In the genomic region with DNA sequence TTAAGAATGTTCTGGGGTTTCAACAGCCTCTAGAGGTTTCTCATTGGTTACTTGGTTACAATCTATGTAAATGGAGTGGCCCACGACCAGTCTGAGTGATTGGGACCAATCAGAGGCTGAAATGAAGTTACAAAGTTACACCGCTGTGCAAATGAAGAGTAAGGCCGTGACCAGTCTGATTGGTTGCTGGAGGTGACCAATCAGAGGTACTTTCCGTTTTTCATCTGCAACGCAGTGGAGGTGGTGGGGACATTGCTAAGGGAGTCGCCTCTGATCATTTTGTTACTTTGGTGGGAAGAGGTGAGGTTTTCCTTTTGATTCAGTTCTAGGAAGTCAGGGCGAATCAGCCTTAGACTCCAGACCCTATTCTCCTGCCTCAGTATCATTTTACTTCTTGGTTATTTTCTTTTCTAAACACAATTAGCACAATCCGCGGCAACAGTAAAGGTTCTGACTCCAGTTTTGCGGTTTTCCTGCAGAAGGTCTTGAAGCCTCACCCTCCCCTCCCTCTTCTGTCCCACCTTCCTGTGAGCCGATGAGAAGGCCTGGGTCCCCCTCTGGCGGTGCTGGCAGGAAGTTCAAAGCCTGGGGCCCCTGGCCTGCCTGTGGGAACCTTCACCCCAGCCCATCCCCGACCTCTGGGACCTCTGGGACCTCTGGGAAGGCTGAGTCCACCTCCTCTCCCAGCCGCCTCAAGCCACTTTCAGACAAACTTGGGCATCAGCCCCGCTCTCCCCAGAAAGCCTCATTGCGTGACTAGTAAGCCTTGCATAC, we compare ENCODE assay signal across 11 cellular contexts. TPM values are rescaled to one million over a fixed set of nuclear protein-coding genes. Genes with fewer than 3 reads are reported as not detected.
A peak's percentile ranks its signal among the peaks of the same experiment; 100 is the strongest.
DNase-seq lines count a peak whose midpoint lies in the region; ATAC-seq and FAIRE-seq lines count a peak whose summit lies in the region.
"Had no signal": no experiment of that assay in that cellular context is flagged by ENCODE, and none has a peak within 500 bp of the region (broad histone marks: within the 10 kb centered on the region; RNA-seq: fewer than 3 reads in every experiment).

No MANE protein-coding gene starts in this region.

- H3K4me3 ChIP-seq in BLaER1 (peak overlapping the region; percentile 16; the same call in 1 of the 2 replicates), small intestine (ENCODE audit: low read depth in 1 of 2, low read length in 2 of 2) (no peak overlapping the region)

- H3K9me3 Mint-ChIP-seq in T-helper 1 cell treated with Interleukin-12 subunit alpha and Interleukin-12 subunit beta and Interleukin-4 antibody, amounts not matched to agents 30 μg/mL and 1 μg/mL, for 36 hours, result no peaks in the 10 kb centered on the region
- no peaks in the 10 kb centered on the region for H3K9me3 Mint-ChIP-seq in activated T-cell treated with anti-CD3 and anti-CD28 coated beads, Interleukin-2, amount 50 U/mL, for 72 hours

- H3K27ac ChIP-seq in BLaER1, result no peak overlapping the region
- H3K27ac ChIP-seq in small intestine (ENCODE audit: low read depth in 1 of 2, low read length in 1 of 2), result no peak overlapping the region

- no peaks in the 10 kb centered on the region for H3K36me3 Mint-ChIP-seq in T-helper 1 cell treated with Interleukin-12 subunit alpha and Interleukin-12 subunit beta and Interleukin-4 antibody, amounts not matched to agents 30 μg/mL and 1 μg/mL, for 36 hours (ENCODE audit: low read depth)
- H3K36me3 Mint-ChIP-seq in activated T-cell treated with anti-CD3 and anti-CD28 coated beads, Interleukin-2, amount 50 U/mL, for 72 hours (ENCODE audit: insufficient read depth in 2 of 2), result no peaks in the 10 kb centered on the region

- peak overlapping the region; percentile 18 for H3K4me3 Mint-ChIP-seq in T-helper 1 cell treated with Interleukin-12 subunit alpha and Interleukin-12 subunit beta and Interleukin-4 antibody, amounts not matched to agents 30 μg/mL and 1 μg/mL, for 36 hours
- peak overlapping the region; percentile 29 to 71 for H3K4me3 Mint-ChIP-seq in activated T-cell treated with anti-CD3 and anti-CD28 coated beads, Interleukin-2, amount 50 U/mL, for 72 hours
- H3K4me3 Mint-ChIP-seq: memory B cell had no signal

- H3K9ac ChIP-seq in BLaER1, result no peak overlapping the region

- H3K4me1 Mint-ChIP-seq in T-helper 1 cell treated with Interleukin-12 subunit alpha and Interleukin-12 subunit beta and Interleukin-4 antibody, amounts not matched to agents 30 μg/mL and 1 μg/mL, for 36 hours (ENCODE audit: low read depth), result peaks cover 9% of the 10 kb centered on the region
- peaks cover 23% of the 10 kb centered on the region for H3K4me1 Mint-ChIP-seq in activated T-cell treated with anti-CD3 and anti-CD28 coated beads, Interleukin-2, amount 50 U/mL, for 72 hours (ENCODE audit: low read depth)

- H3K9me3 ChIP-seq in BLaER1, result peaks cover 6% of the 10 kb centered on the region; the same call in 1 of the 2 replicates
- H3K9me3 ChIP-seq in small intestine (ENCODE audit: control insufficient read depth, low read depth), result no peaks in the 10 kb centered on the region

- FAIRE-seq in small intestine (lab: Jason Lieb, UNC), result no peak

- H3K4me1 ChIP-seq in BLaER1 (peaks cover 21% of the 10 kb centered on the region), small intestine (ENCODE audit: control insufficient read depth in 2 of 2, insufficient read depth in 1 of 2, low read depth in 1 of 2, low read length in 1 of 2) (no peaks in the 10 kb centered on the region)

- DNase-seq in activated T-cell treated with anti-CD3 and anti-CD28 coated beads, Interleukin-2, amount 50 U/mL, for 72 hours, result peak; percentile 63 to 68
- DNase-seq in small intestine (peak; percentile 25), NCI-H526 treated with DMSO at 0.1 percent for 48 hours (lab: John Stamatoyannopoulos, UW) (no peak), NCI-H226 (no peak), superior temporal gyrus (ENCODE audit: extremely low spot score) (no peak)
- DNase-seq: ACHN, NCI-H1436 had no signal

- H3K27ac Mint-ChIP-seq in T-helper 1 cell treated with Interleukin-12 subunit alpha and Interleukin-12 subunit beta and Interleukin-4 antibody, amounts not matched to agents 30 μg/mL and 1 μg/mL, for 36 hours, result no peak overlapping the region
- H3K27ac Mint-ChIP-seq in activated T-cell treated with anti-CD3 and anti-CD28 coated beads, Interleukin-2, amount 50 U/mL, for 72 hours, result peak overlapping the region; percentile 4
- H3K27ac Mint-ChIP-seq: memory B cell had no signal

- no peaks in the 10 kb centered on the region for H3K36me3 ChIP-seq in BLaER1
- no peaks in the 10 kb centered on the region for H3K36me3 ChIP-seq in small intestine (ENCODE audit: control insufficient read depth in 2 of 2, insufficient read depth in 2 of 2, low read length in 2 of 2)

- ATAC-seq in activated T-cell treated with anti-CD3 and anti-CD28 coated beads, Interleukin-2, amount 50 U/mL, for 72 hours (replicated peaks in 1 of 2), result peak; percentile 87 to 92
- ATAC-seq in GM18873 (IDR thresholded peaks at IDR 0.05; ENCODE audit: low FRiP score, unreplicated experiment), result no peak

- H3K27me3 ChIP-seq in BLaER1 (no peaks in the 10 kb centered on the region), small intestine (ENCODE audit: control insufficient read depth in 2 of 2, insufficient read depth in 2 of 2, low read length in 2 of 2) (no peaks in the 10 kb centered on the region)

- H4K20me1 ChIP-seq in BLaER1, result no peaks in the 10 kb centered on the region

- H3K27me3 Mint-ChIP-seq in T-helper 1 cell treated with Interleukin-12 subunit alpha and Interleukin-12 subunit beta and Interleukin-4 antibody, amounts not matched to agents 30 μg/mL and 1 μg/mL, for 36 hours (ENCODE audit: low read depth), result peaks cover 5% of the 10 kb centered on the region
- H3K27me3 Mint-ChIP-seq in activated T-cell treated with anti-CD3 and anti-CD28 coated beads, Interleukin-2, amount 50 U/mL, for 72 hours (ENCODE audit: low read depth), result no peaks in the 10 kb centered on the region

- WGBS in small intestine, 3 donors, result 46 to 58% (median 54%) methylated on average over 16 of the region's 16 CpGs

- H3K4me2 ChIP-seq in BLaER1, result peak overlapping the region; percentile 72

RNA-seq across cellular contexts. Expression of a gene that starts 38.7 kb away (rescaled TPM):
- total RNA-seq in activated T-cell treated with anti-CD3 and anti-CD28 coated beads, Interleukin-2, amount 50 U/mL, for 72 hours, result under 1 TPM; 0.43 to 0.88 TPM
- under 1 TPM in 1 of 3 donors, not detected in 2; 0.22 TPM for polyA plus RNA-seq in small intestine

Comparison
In these comparisons a context has a peak if more than half of its experiments do, and no peak if none do; other contexts are left out.
1. DNase-seq: peak in activated T-cell treated with anti-CD3 and anti-CD28 coated beads, Interleukin-2, amount 50 U/mL, for 72 hours (2 of 2) and small intestine (single experiment); none in NCI-H526 treated with DMSO at 0.1 percent for 48 hours (single experiment), NCI-H226 (single experiment) and superior temporal gyrus (single experiment).